Comparison of ENCODE assay signal across 24 cellular contexts in the genomic region with DNA sequence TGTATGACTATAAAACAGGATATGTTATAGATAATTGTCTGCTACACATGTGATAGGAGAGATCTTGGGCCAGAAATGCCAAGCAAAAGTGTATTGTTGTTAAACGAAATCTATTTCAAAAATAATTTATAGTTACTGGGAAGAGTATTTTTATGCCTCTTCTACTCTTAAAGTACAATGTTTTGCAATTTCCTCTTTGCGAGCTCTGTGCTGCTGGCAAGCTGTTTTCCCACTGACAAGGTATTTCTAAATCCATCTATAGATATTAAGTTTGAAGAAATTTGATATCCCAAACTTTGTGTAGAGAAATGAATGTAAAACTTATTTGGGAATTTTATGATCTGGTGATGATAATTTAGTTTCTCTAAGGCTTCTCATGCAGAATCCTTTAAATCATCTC.
DNase-seq lines count a peak whose midpoint lies in the region; ATAC-seq and TF ChIP-seq lines count a peak whose summit lies in the region.
"Had no signal": no experiment of that assay in that cellular context is flagged by ENCODE, and none has a peak within 500 bp of the region (broad histone marks: within the 10 kb centered on the region; RNA-seq: fewer than 3 reads in every experiment).

No MANE protein-coding gene starts in this region.

- peak; percentile 47 for DNase-seq in NOMO-1 treated with DMSO at 0.1 percent for 48 hours (lab: John Stamatoyannopoulos, UW; ENCODE audit: unreplicated experiment)
- peak; percentile 52 for DNase-seq in adipocyte (ENCODE audit: low read depth)
- peak; percentile 34 for DNase-seq in fibroblast of pulmonary artery (ENCODE audit: low read depth)
- DNase-seq in activated CD4-positive, CD25-positive, alpha-beta regulatory T cell treated with anti-CD3 and anti-CD28 coated beads, Interleukin-2, amount 50 U/mL, for 72 hours = no peak
- no peak for DNase-seq in NCI-H345 (lab: John Stamatoyannopoulos, UW)
- no peak for DNase-seq in DMS79 treated with DMSO at 0.1 percent for 48 hours (lab: John Stamatoyannopoulos, UW)
- no peak for DNase-seq in left lung
- DNase-seq: ACHN; Caco-2; CD4-positive, alpha-beta T cell; DMS 273 treated with DMSO at 0.1 percent for 48 hours; DND-41; GM23248; KBM-7; NCI-H1417; NCI-H1694 treated with DMSO at 0.1 percent for 48 hours; NCI-H2081 treated with DMSO at 0.1 percent for 48 hours; NCI-H2171 treated with DMSO at 0.1 percent for 48 hours; NCI-H446 treated with DMSO at 0.1 percent for 48 hours; NCI-H526 treated with DMSO at 0.1 percent for 48 hours had no signal

- intact Hi-C loops in left lung (cut with DNase I) = no loop called here

- peak overlapping the region; percentile 59 for H3K9ac ChIP-seq in adipocyte (ENCODE audit: low read length)
- H3K9ac ChIP-seq: BLaER1 had no signal

- H3K27me3 ChIP-seq in adipocyte (replicated peaks; ENCODE audit: control insufficient read depth, insufficient read depth, low read length) (no peaks in the 10 kb centered on the region), left lung (no peaks in the 10 kb centered on the region)
- H3K27me3 ChIP-seq: BLaER1 had no signal

- H3K27ac ChIP-seq in left lung = no peak overlapping the region
- H3K27ac ChIP-seq: BLaER1, GM23248, HL-60 had no signal

- TF ChIP-seq CTCF in fibroblast of pulmonary artery (IDR thresholded peaks at IDR 0.05; ENCODE audit: low read length, missing control alignments) (no peak), left lung (IDR thresholded peaks at IDR 0.05) (no peak)

- H3K36me3 ChIP-seq in adipocyte (ENCODE audit: control insufficient read depth, insufficient read depth, low read length, severe bottlenecking) = no peaks in the 10 kb centered on the region
- no peaks in the 10 kb centered on the region for H3K36me3 ChIP-seq in left lung
- H3K36me3 ChIP-seq: BLaER1, HAP-1 had no signal

- H3K4me3 ChIP-seq in adipocyte (ENCODE audit: low read length) (peak overlapping the region; percentile 38), fibroblast of pulmonary artery (replicated peaks; ENCODE audit: low read depth, low read length) (no peak overlapping the region), left lung (no peak overlapping the region)
- H3K4me3 ChIP-seq: BLaER1, GM12878, HAP-1 had no signal

- H3K4me1 ChIP-seq in adipocyte (ENCODE audit: control insufficient read depth, insufficient read depth, low read length) (peaks cover 17% of the 10 kb centered on the region), left lung (no peaks in the 10 kb centered on the region)
- H3K4me1 ChIP-seq: BLaER1, Caco-2 had no signal

- H3K9me3 ChIP-seq in adipocyte (ENCODE audit: control insufficient read depth, low read length) (no peaks in the 10 kb centered on the region), left lung (no peaks in the 10 kb centered on the region)
- H3K9me3 ChIP-seq: BLaER1, Caco-2, HAP-1 had no signal

- no peak for ATAC-seq in left lung
- ATAC-seq: GM12878 had no signal

Comparison
In these comparisons a context has a peak if more than half of its experiments do, and no peak if none do; other contexts are left out.
1. DNase-seq: peak in NOMO-1 treated with DMSO at 0.1 percent for 48 hours (single experiment), adipocyte (single experiment) and fibroblast of pulmonary artery (single experiment); none in activated CD4-positive, CD25-positive, alpha-beta regulatory T cell treated with anti-CD3 and anti-CD28 coated beads, Interleukin-2, amount 50 U/mL, for 72 hours (single experiment), NCI-H345 (single experiment), DMS79 treated with DMSO at 0.1 percent for 48 hours (single experiment) and left lung (0 of 2).